ENCODE assay signal across 14 cellular contexts in the genomic region with DNA sequence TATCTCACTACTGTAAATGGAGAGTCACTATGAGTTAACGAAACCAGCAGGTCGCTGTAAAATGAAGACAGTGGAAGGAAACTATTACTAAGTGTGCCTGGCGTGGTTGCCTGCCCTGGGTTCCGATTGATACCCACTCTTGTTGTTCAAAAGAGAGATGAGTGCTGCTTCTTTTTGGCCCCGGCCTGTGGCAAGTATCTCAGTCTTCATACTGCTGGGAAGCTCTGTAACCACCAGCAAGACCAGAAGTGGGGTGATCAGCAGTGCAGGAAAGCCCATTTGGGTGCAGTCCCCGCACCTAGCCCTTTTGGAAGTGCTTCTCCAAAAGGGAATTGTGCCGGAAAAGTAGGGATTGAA.
DNase-seq lines count a peak whose midpoint lies in the region; ATAC-seq and TF ChIP-seq lines count a peak whose summit lies in the region.
"Had no signal": no experiment of that assay in that cellular context is flagged by ENCODE, and none has a peak within 500 bp of the region (broad histone marks: within the 10 kb centered on the region; RNA-seq: fewer than 3 reads in every experiment).

No MANE protein-coding gene starts in this region.

- CTCF ChIA-PET in CD8-positive, alpha-beta memory T cell (lab: Charles Lee): interaction anchor here (2.1 to 5.9 kb wide), 3 partner anchors 9 to 14 kb away, joined by 8 to 38 read pairs (median 10); no protein-coding TSS in a partner anchor
- CTCF ChIA-PET in HEK293T (lab: Yijun Ruan, JAX): interaction anchor here (1.8 kb wide), 1 partner anchor 14 kb away, joined by 5 read pairs; no protein-coding TSS in a partner anchor

- H3K27me3 Mint-ChIP-seq in CD8-positive, alpha-beta memory T cell: no peaks in the 10 kb centered on the region
- H3K27me3 Mint-ChIP-seq in central memory CD8-positive, alpha-beta T cell: no peaks in the 10 kb centered on the region

- H3K27ac ChIP-seq in CD8-positive, alpha-beta memory T cell (ENCODE audit: low read depth, low read length): no peak overlapping the region
- H3K27ac ChIP-seq: SJCRH30, vagina had no signal

- H3K9me3 Mint-ChIP-seq in CD8-positive, alpha-beta memory T cell: no peaks in the 10 kb centered on the region
- H3K9me3 Mint-ChIP-seq in central memory CD8-positive, alpha-beta T cell: no peaks in the 10 kb centered on the region

- no peaks in the 10 kb centered on the region for H3K36me3 ChIP-seq in CD8-positive, alpha-beta memory T cell (ENCODE audit: insufficient read depth, low read length)
- H3K36me3 ChIP-seq: SJCRH30 had no signal

- ATAC-seq in central memory CD8-positive, alpha-beta T cell (replicated peaks; ENCODE audit: extremely low read depth, poor library complexity, severe bottlenecking): no peak
- ATAC-seq in HG03565 (IDR thresholded peaks at IDR 0.05; ENCODE audit: unreplicated experiment): no peak
- ATAC-seq in GM18909 (IDR thresholded peaks at IDR 0.05; ENCODE audit: poor library complexity, unreplicated experiment): no peak
- ATAC-seq in HG02610 (IDR thresholded peaks at IDR 0.05; ENCODE audit: unreplicated experiment): no peak

- H3K27me3 ChIP-seq in CD8-positive, alpha-beta memory T cell (ENCODE audit: insufficient read depth, low read length, poor library complexity, severe bottlenecking): no peaks in the 10 kb centered on the region
- H3K27me3 ChIP-seq: SJCRH30, vagina had no signal

- POLR2A ChIA-PET in CD8-positive, alpha-beta memory T cell (lab: Charles Lee): interaction anchor here (0.7 to 1.2 kb wide), 2 partner anchors 9 to 1118 kb away, joined by 5 to 6 read pairs; no protein-coding TSS in a partner anchor
- POLR2A ChIA-PET in HEK293T (lab: Yijun Ruan, JAX): no interaction called here

- peak overlapping the region; percentile 32 to 96 (median 78) for H3K27ac Mint-ChIP-seq in CD8-positive, alpha-beta memory T cell
- H3K27ac Mint-ChIP-seq in central memory CD8-positive, alpha-beta T cell (ENCODE audit: low read depth): peak overlapping the region; percentile 78

- H3K4me1 ChIP-seq in CD8-positive, alpha-beta memory T cell (ENCODE audit: insufficient read depth, low read length): peaks cover 64% of the 10 kb centered on the region
- H3K4me1 ChIP-seq: SJCRH30, vagina had no signal

- peaks cover 0 to 10% (median 5%) of the 10 kb centered on the region in 3 donors for H3K36me3 Mint-ChIP-seq in CD8-positive, alpha-beta memory T cell
- no peaks in the 10 kb centered on the region for H3K36me3 Mint-ChIP-seq in central memory CD8-positive, alpha-beta T cell (ENCODE audit: insufficient read depth)

- peak overlapping the region in 6 of 7 donors; percentile 26 to 72 (median 46) for H3K4me3 Mint-ChIP-seq in CD8-positive, alpha-beta memory T cell
- H3K4me3 Mint-ChIP-seq in central memory CD8-positive, alpha-beta T cell: peak overlapping the region; percentile 64

- peak overlapping the region; percentile 47 for H3K4me3 ChIP-seq in CD8-positive, alpha-beta memory T cell (ENCODE audit: low read length)
- H3K4me3 ChIP-seq: SJCRH30, vagina had no signal

- peaks cover 49 to 67% (median 63%) of the 10 kb centered on the region in 3 donors for H3K4me1 Mint-ChIP-seq in CD8-positive, alpha-beta memory T cell
- peaks cover 57% of the 10 kb centered on the region for H3K4me1 Mint-ChIP-seq in central memory CD8-positive, alpha-beta T cell

- H3K9me3 ChIP-seq in CD8-positive, alpha-beta memory T cell (ENCODE audit: low read length): no peaks in the 10 kb centered on the region
- H3K9me3 ChIP-seq: SJCRH30, vagina had no signal

- no peak for DNase-seq in CD8-positive, alpha-beta memory T cell
- DNase-seq in activated CD8-positive, alpha-beta memory T cell treated with anti-CD3 and anti-CD28 coated beads for 24 hours: peak; percentile 70
- no peak for DNase-seq in central memory CD8-positive, alpha-beta T cell (ENCODE audit: low spot score in 2 of 2)
- DNase-seq in stimulated activated CD4-positive, alpha-beta T cell treated with anti-CD3 and anti-CD28 coated beads, Interleukin-2, amount 100 ng/mL, for 48 hours: peak; percentile 35 to 40
- no peak for DNase-seq in HEK293T (ENCODE audit: extremely low spot score)
- DNase-seq: amygdala; NCI-H2081 treated with DMSO at 0.1 percent for 48 hours; NK-92 treated with Interleukin-12 subunit alpha and Interleukin-12 subunit beta, amount 100 ng/mL, for 24 hours; nucleus accumbens; SJCRH30 had no signal

TF ChIP-seq in HEK293T, 16 proteins besides CTCF, POLR2A, EP300 and RAD21:
- TF ChIP-seq L3MBTL2 (conservative IDR thresholded peaks at IDR 0.05) (no peak), ARNT (IDR thresholded peaks at IDR 0.05) (no peak), FOXA1 (IDR thresholded peaks at IDR 0.05) (no peak), ZNF384 (IDR thresholded peaks at IDR 0.05) (no peak), LEF1 (IDR thresholded peaks at IDR 0.05; ENCODE audit: borderline replicate concordance) (no peak), FOXK2 (IDR thresholded peaks at IDR 0.05) (no peak), SUZ12 (IDR thresholded peaks at IDR 0.05) (no peak), CTBP1 (IDR thresholded peaks at IDR 0.05; ENCODE audit: borderline replicate concordance) (no peak), ELF4 (IDR thresholded peaks at IDR 0.05) (no peak), FOXM1 (IDR thresholded peaks at IDR 0.05; ENCODE audit: borderline replicate concordance) (no peak), TARDBP (IDR thresholded peaks at IDR 0.05) (no peak), SP1 (IDR thresholded peaks at IDR 0.05) (no peak)

Comparison
In these comparisons a context has a peak if more than half of its experiments do, and no peak if none do; other contexts are left out.
1. DNase-seq: peak in activated CD8-positive, alpha-beta memory T cell treated with anti-CD3 and anti-CD28 coated beads for 24 hours (single experiment) and stimulated activated CD4-positive, alpha-beta T cell treated with anti-CD3 and anti-CD28 coated beads, Interleukin-2, amount 100 ng/mL, for 48 hours (2 of 2); none in CD8-positive, alpha-beta memory T cell (0 of 5), central memory CD8-positive, alpha-beta T cell (0 of 2) and HEK293T (single experiment).